Comparison of ENCODE assay signal across 20 cellular contexts in the genomic region with DNA sequence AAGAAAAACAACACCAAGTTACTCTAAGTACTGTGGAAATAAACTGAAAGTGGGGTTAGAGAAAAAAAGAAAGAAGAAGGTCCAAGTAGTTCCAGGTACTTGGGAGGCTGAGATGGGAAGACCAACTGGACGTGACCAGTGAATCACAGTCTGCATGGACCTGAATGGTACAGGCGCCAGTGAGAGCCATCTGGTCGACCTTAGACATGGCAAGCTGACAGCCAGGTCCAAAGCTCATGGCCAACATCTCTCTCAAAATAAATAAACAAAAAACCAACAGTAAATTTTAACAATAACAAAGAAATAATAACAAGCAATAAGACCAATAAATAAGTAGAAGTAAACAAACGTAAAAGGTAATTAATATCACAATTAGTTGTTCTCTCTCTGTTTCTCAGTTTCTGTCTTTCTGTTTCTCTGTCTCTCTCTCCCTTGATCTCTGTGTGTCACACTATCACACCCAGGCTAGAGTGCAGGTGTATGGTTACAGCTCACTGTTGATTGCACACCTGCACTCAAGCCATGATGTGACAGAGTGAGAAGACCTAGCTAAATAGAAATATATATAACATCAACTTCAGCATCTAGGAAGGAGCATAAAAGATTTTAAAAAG. TPM values are rescaled to one million over a fixed set of nuclear protein-coding genes. Genes with fewer than 3 reads are reported as not detected.
DNase-seq lines count a peak whose midpoint lies in the region; ATAC-seq lines count a peak whose summit lies in the region.
"Had no signal": no experiment of that assay in that cellular context is flagged by ENCODE, and none has a peak within 500 bp of the region (broad histone marks: within the 10 kb centered on the region; RNA-seq: fewer than 3 reads in every experiment).

No MANE protein-coding gene starts in this region.

- H3K4me2 ChIP-seq in Karpas-422 (ENCODE audit: low read depth, low read length, poor library complexity, severe bottlenecking), result no peak overlapping the region
- H3K4me2 ChIP-seq: A549 had no signal

- no peaks in the 10 kb centered on the region for H4K20me1 ChIP-seq in Karpas-422 (ENCODE audit: insufficient read depth, low read depth, low read length)

- no peaks in the 10 kb centered on the region for H3K9me2 ChIP-seq in Karpas-422 (replicated peaks; ENCODE audit: insufficient read depth, low read length)

- peaks cover 4% of the 10 kb centered on the region; the same call in 1 of the 2 replicates for H3K9me3 ChIP-seq in Karpas-422 (ENCODE audit: low read length)
- H3K9me3 ChIP-seq: SJCRH30 had no signal

- H3K4me3 ChIP-seq in Karpas-422 (ENCODE audit: low read length), result no peak overlapping the region
- H3K4me3 ChIP-seq: A549, SJCRH30 had no signal

- H3K27ac ChIP-seq in Karpas-422 (ENCODE audit: low read length), result no peak overlapping the region
- H3K27ac ChIP-seq: A549, SJCRH30 had no signal

- no peak overlapping the region for H3K9ac ChIP-seq in Karpas-422 (ENCODE audit: low read length)

- H3K4me1 ChIP-seq in Karpas-422 (ENCODE audit: low read length), result no peaks in the 10 kb centered on the region
- H3K4me1 ChIP-seq: A549, SJCRH30 had no signal

- H3K36me3 ChIP-seq in Karpas-422 (ENCODE audit: insufficient read depth, low read length), result no peaks in the 10 kb centered on the region
- H3K36me3 ChIP-seq: SJCRH30 had no signal

- 0 out of 2 replicates have a peak overlapping the region, but pooled peaks have one; percentile 9 for H2AFZ ChIP-seq in Karpas-422 (ENCODE audit: low read length)

- H3K79me2 ChIP-seq in Karpas-422 (ENCODE audit: low read length), result no peaks in the 10 kb centered on the region

- DNase-seq in NCI-H82 (lab: John Stamatoyannopoulos, UW), result peak; percentile 4
- DNase-seq in NCI-H82 treated with DMSO at 0.1 percent for 48 hours (lab: John Stamatoyannopoulos, UW; ENCODE audit: unreplicated experiment), result no peak
- DNase-seq in Karpas-422, result no peak
- peak; percentile 28 for DNase-seq in RPMI7951 (ENCODE audit: low read depth)
- no peak for DNase-seq in left lobe of liver (ENCODE audit: low spot score)
- no peak for DNase-seq in NCI-H774 (lab: John Stamatoyannopoulos, UW)
- DNase-seq in NCI-H446 treated with DMSO at 0.1 percent for 48 hours (lab: John Stamatoyannopoulos, UW), result no peak
- DNase-seq: CD4-positive, CD25-positive, alpha-beta regulatory T cell; GDM1; KG1; NCI-H1417; NCI-H187; NCI-H2227 treated with DMSO at 0.1 percent for 48 hours; NCI-H510A treated with DMSO at 0.1 percent for 48 hours; NCI-H748 treated with DMSO at 0.1 percent for 48 hours; SJCRH30; T-helper 1 cell; T-helper 9 cell had no signal

- H3K27me3 ChIP-seq in Karpas-422 (ENCODE audit: low read length), result no peaks in the 10 kb centered on the region
- H3K27me3 ChIP-seq: SJCRH30 had no signal

- ATAC-seq in left lobe of liver (peak; percentile 43), GM21515 (IDR thresholded peaks at IDR 0.05; ENCODE audit: unreplicated experiment) (no peak)
- ATAC-seq: A549 had no signal

RNA-seq across cellular contexts. Expression of gene ZNF724, which starts 31.6 kb away (rescaled TPM):
- total RNA-seq in Karpas-422 (2014; rRNA removed; shearing (Covaris generic); ENCODE audit: low replicate concordance), result 9.2 and 10.8 TPM in 2 replicates
- total RNA-seq in RPMI7951 (2014; rRNA removed; shearing (Covaris generic)), result 14.6 and 15.0 TPM in 2 replicates
- 0.58 TPM for total RNA-seq in left lobe of liver

Comparison
In these comparisons a context has a peak if more than half of its experiments do, and no peak if none do; other contexts are left out.
1. DNase-seq: peak in NCI-H82 (single experiment) and RPMI7951 (single experiment); none in NCI-H82 treated with DMSO at 0.1 percent for 48 hours (single experiment), Karpas-422 (single experiment), left lobe of liver (single experiment), NCI-H774 (single experiment) and NCI-H446 treated with DMSO at 0.1 percent for 48 hours (single experiment).